In the genomic region with DNA sequence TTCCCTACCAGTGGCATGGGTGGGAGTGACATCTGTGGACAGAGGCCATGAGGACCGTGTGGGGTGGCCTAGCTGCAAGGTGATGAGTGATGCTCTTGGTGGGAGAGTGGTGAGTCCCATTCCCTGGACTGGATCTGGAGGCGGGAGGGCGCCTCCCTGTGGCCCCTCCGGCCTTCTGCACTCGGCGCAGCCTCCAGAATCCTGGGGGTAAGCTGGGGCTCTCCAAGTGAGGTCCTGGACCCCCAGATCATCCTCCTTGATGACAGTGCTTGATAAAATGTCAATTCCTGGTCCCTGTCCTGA, we compare ENCODE assay signal across 8 cellular contexts. TPM values are rescaled to one million over a fixed set of nuclear protein-coding genes. Genes with fewer than 3 reads are reported as not detected.
DNase-seq lines count a peak whose midpoint lies in the region; ATAC-seq and TF ChIP-seq lines count a peak whose summit lies in the region.

No MANE protein-coding gene starts in this region.

- no peak overlapping the region for H3K27ac Mint-ChIP-seq in progenitor cell of endocrine pancreas

- H3K36me3 Mint-ChIP-seq in progenitor cell of endocrine pancreas (ENCODE audit: insufficient read depth) = no peaks in the 10 kb centered on the region

- peak overlapping the region; percentile 69 for H3K4me3 Mint-ChIP-seq in progenitor cell of endocrine pancreas (ENCODE audit: low read depth)

- no peaks in the 10 kb centered on the region for H3K9me3 ChIP-seq in spleen

- H3K27ac ChIP-seq in spleen = peak overlapping the region in 2 of 8 donors; percentile 90 to 93

- no peaks in the 10 kb centered on the region for H3K4me1 Mint-ChIP-seq in progenitor cell of endocrine pancreas (ENCODE audit: low read depth)

- peak overlapping the region in 4 of 8 donors; percentile 53 to 78 (median 59) for H3K4me3 ChIP-seq in spleen

- peaks cover 0 to 36% (median 3%) of the 10 kb centered on the region in 7 donors for H3K27me3 ChIP-seq in spleen (replicated peaks in 1 of 7)

- 20 to 79% (median 77%) methylated on average over 1 to 6 of the region's 6 CpGs for WGBS in spleen, 5 donors

- DNase-seq in NCI-H510A treated with DMSO at 0.1 percent for 48 hours (lab: John Stamatoyannopoulos, UW) (peak; percentile 4), NCI-H510A (lab: John Stamatoyannopoulos, UW) (no peak), MV-4-11 (lab: John Stamatoyannopoulos, UW) (peak; percentile 20), dermis microvascular lymphatic vessel endothelial cell (ENCODE audit: low read depth in 2 of 2) (peak; percentile 17 to 40), progenitor cell of endocrine pancreas (ENCODE audit: low spot score, unreplicated experiment) (no peak), spleen (no peak)
- DNase-seq in activated CD4-positive, CD25-positive, alpha-beta regulatory T cell (lab: John Stamatoyannopoulos, UW) = no peak

- H3K27me3 Mint-ChIP-seq in progenitor cell of endocrine pancreas = peaks cover 36% of the 10 kb centered on the region

- H3K36me3 ChIP-seq in spleen = no peaks in the 10 kb centered on the region

- TF ChIP-seq CTCF in progenitor cell of endocrine pancreas (IDR thresholded peaks at IDR 0.05; ENCODE audit: unreplicated experiment) (peak; percentile 53), spleen (IDR thresholded peaks at IDR 0.05 in 8 of 11, conservative IDR thresholded peaks at IDR 0.05 in 3 of 11) (peak in 4 of 11 experiments; percentile 23 to 39 (median 25))

- H3K9me3 Mint-ChIP-seq in progenitor cell of endocrine pancreas (ENCODE audit: low read depth) = no peaks in the 10 kb centered on the region

- ATAC-seq in HG02588 (IDR thresholded peaks at IDR 0.05; ENCODE audit: unreplicated experiment) = no peak

- intact Hi-C loops in spleen (cut with DNase I; ENCODE audit: low total_unique reads) = no loop called here

- peaks cover 23 to 69% (median 45%) of the 10 kb centered on the region in 6 donors for H3K4me1 ChIP-seq in spleen

- no peak for TF ChIP-seq POLR2A in spleen (IDR thresholded peaks at IDR 0.05)

RNA-seq across cellular contexts. Expression of a gene that starts 32.3 kb away (rescaled TPM):
- total RNA-seq in dermis microvascular lymphatic vessel endothelial cell = 6.8 and 13.5 TPM in 2 replicates
- 20.5 and 21.3 TPM in 2 replicates for total RNA-seq in progenitor cell of endocrine pancreas
- total RNA-seq in spleen = 10 to 100 TPM; 49.0 to 85.6 (median 77.9) TPM
- polyA plus RNA-seq in spleen = 10 to 100 TPM; 31.3 to 83.1 (median 57.5) TPM

Comparison
In these comparisons a context has a peak if more than half of its experiments do, and no peak if none do; other contexts are left out.
1. DNase-seq: peak in NCI-H510A treated with DMSO at 0.1 percent for 48 hours (single experiment), MV-4-11 (single experiment) and dermis microvascular lymphatic vessel endothelial cell (2 of 2); none in NCI-H510A (single experiment), progenitor cell of endocrine pancreas (single experiment), spleen (single experiment) and activated CD4-positive, CD25-positive, alpha-beta regulatory T cell (0 of 4).